ENCODE assay signal across 8 cellular contexts in the genomic region with DNA sequence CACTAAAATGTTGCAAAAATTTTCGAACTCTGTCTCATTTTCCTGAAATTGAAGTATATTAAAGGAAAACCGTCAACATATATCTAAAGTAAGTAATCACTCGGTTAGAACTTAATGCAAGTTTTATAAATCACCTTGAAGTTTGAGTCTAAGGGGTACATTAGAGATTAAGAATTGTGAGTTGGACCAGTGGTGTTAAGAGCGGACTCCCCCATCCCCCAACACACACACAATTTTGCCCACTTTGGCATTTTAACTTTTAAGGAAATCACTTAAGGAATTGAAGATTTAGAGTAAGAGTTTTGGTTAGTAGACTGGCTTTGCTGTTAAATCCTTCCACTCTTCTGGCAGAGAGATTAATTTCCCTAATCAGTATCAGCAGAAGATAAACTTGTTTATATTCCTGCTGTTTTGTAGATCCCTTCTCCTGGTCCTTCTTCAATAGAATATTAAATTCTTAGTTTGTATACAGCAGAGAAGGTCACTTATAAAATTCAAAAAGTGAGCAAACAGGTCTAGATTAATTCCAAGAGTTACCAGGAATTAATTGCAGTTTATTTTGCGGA. TPM values are rescaled to one million over a fixed set of nuclear protein-coding genes. Genes with fewer than 3 reads are reported as not detected.
DNase-seq lines count a peak whose midpoint lies in the region; ATAC-seq, FAIRE-seq and TF ChIP-seq lines count a peak whose summit lies in the region.

No MANE protein-coding gene starts in this region.

- H2BK5ac ChIP-seq in IMR-90 (ENCODE audit: low read depth, low read length, poor library complexity, severe bottlenecking), result peak overlapping the region; percentile 90

- peak overlapping the region; percentile 100 for H3K4me2 ChIP-seq in IMR-90 (ENCODE audit: low read depth, low read length)

- peak overlapping the region; percentile 81 for H3K18ac ChIP-seq in IMR-90 (ENCODE audit: low read depth, low read length)

- H2BK20ac ChIP-seq in IMR-90 (ENCODE audit: low read depth, low read length), result no peak overlapping the region

- intact Hi-C loops in IMR-90 (cut with micrococcal nuclease), result loop anchor here (1.0 to 5.0 kb wide), 2 partner anchors 140 to 235 kb away; no protein-coding TSS in a partner anchor

- H3K9ac ChIP-seq in IMR-90 (ENCODE audit: low read depth, low read length), result peak overlapping the region; percentile 97

- H4K20me1 ChIP-seq in IMR-90 (ENCODE audit: insufficient read depth, low read length), result peaks cover 59% of the 10 kb centered on the region

- peak overlapping the region; percentile 81; the same call in 1 of the 2 replicates for H3K23ac ChIP-seq in IMR-90 (ENCODE audit: low read depth, low read length)

- ATAC-seq in IMR-90 (ENCODE audit: low read depth), result no peak

- H3K9me1 ChIP-seq in IMR-90 (ENCODE audit: insufficient read depth, low read length), result no peaks in the 10 kb centered on the region

- no peak overlapping the region for H2AK9ac ChIP-seq in IMR-90 (replicated peaks; ENCODE audit: low read depth, low read length, poor library complexity)

- peak overlapping the region; percentile 53; the same call in 1 of the 2 replicates for H3K27ac ChIP-seq in IMR-90 (ENCODE audit: insufficient read depth, low read length)
- H3K27ac ChIP-seq in muscle layer of duodenum (ENCODE audit: low read length), result peak overlapping the region; percentile 93

- H4K91ac ChIP-seq in IMR-90 (ENCODE audit: insufficient read depth, low read depth, low read length), result no peak overlapping the region

- no peak for DNase-seq in BE2C
- no peak for DNase-seq in IMR-90
- peak; percentile 64 for DNase-seq in choroid plexus epithelial cell (ENCODE audit: low read depth)
- DNase-seq in urothelium cell line (ENCODE audit: low spot score), result no peak
- DNase-seq in germinal center (ENCODE audit: low spot score), result no peak
- DNase-seq in RCC 7860 (ENCODE audit: low spot score), result no peak
- no peak for DNase-seq in NCI-H128 (lab: John Stamatoyannopoulos, UW; ENCODE audit: unreplicated experiment)

- H2AFZ ChIP-seq in IMR-90 (replicated peaks; ENCODE audit: low read length, poor library complexity), result no peak overlapping the region

- H3K56ac ChIP-seq in IMR-90 (ENCODE audit: extremely low read depth, insufficient read depth, low read length), result peak overlapping the region; percentile 46

- in situ Hi-C loops in IMR-90 (cut with MboI; ENCODE audit: low sequenced_read_pairs), result no loop called here

- dilution Hi-C loops in IMR-90 (cut with HindIII; ENCODE audit: low sequenced_read_pairs, unreplicated experiment), result no loop called here

- no peak for TF ChIP-seq POLR2A in IMR-90 (IDR thresholded peaks at IDR 0.05; ENCODE audit: low read depth, low read length)

- no CpG with 5 or more reads among the region's 5 CpGs for WGBS in IMR-90 (ENCODE audit: extremely low coverage in 2 of 2, insufficient read length in 1 of 2), 2 experiments

- H3K36me3 ChIP-seq in BE2C (no peaks in the 10 kb centered on the region), IMR-90 (ENCODE audit: control insufficient read depth, insufficient read depth, low read length) (no peaks in the 10 kb centered on the region; the same call in 1 of the 2 replicates), muscle layer of duodenum (ENCODE audit: control insufficient read depth in 1 of 2, insufficient read depth in 2 of 2, low read length in 2 of 2) (peaks cover 0 to 5% of the 10 kb centered on the region in 2 donors)

- TF ChIP-seq CTCF in BE2C (IDR thresholded peaks at IDR 0.05; ENCODE audit: low read depth, low read length), result no peak
- TF ChIP-seq CTCF in IMR-90 (conservative IDR thresholded peaks at IDR 0.05; ENCODE audit: low read depth, low read length), result no peak
- no peak for TF ChIP-seq CTCF in choroid plexus epithelial cell (conservative IDR thresholded peaks at IDR 0.05; ENCODE audit: low read depth, low read length)

- no TSS peak for BruUV-seq in IMR-90 (replicated peaks; lab: Mats Ljungman, UMichigan)

- peaks cover 0 to 8% of the 10 kb centered on the region in 2 experiments; a peak in 2 of 4 replicates for H3K79me1 ChIP-seq in IMR-90 (ENCODE audit: low read depth in 1 of 2, low read length in 2 of 2)

- H3K4me3 ChIP-seq in BE2C (ENCODE audit: low read depth, low read length), result peak overlapping the region; percentile 92
- peak overlapping the region; percentile 94 for H3K4me3 ChIP-seq in IMR-90 (ENCODE audit: insufficient read depth, low read depth, low read length)
- peak overlapping the region; percentile 85 for H3K4me3 ChIP-seq in choroid plexus epithelial cell (ENCODE audit: low read depth, low read length)
- H3K4me3 ChIP-seq in muscle layer of duodenum (ENCODE audit: low read depth in 1 of 2, low read length in 2 of 2), result peak overlapping the region; percentile 86 to 98

- CTCF ChIA-PET in IMR-90 (lab: Yijun Ruan, JAX), result interaction anchor here (1.5 to 1.7 kb wide), 2 partner anchors 220 to 225 kb away, joined by 5 to 6 read pairs; no protein-coding TSS in a partner anchor

- POLR2A ChIA-PET in IMR-90 (lab: Charles Lee; ENCODE audit: unreplicated experiment), result interaction anchor here (0.6 to 2.1 kb wide), 2 partner anchors 134 to 242 kb away, joined by 4 to 9 read pairs; no protein-coding TSS in a partner anchor

- peak overlapping the region in 1 of 2 experiments; percentile 5; a peak in 1 of 4 replicates for H4K8ac ChIP-seq in IMR-90 (ENCODE audit: low read depth in 2 of 2, low read length in 2 of 2)

- TF ChIP-seq RAD21 in IMR-90 (IDR thresholded peaks at IDR 0.05; ENCODE audit: low read length), result no peak

- no peaks in the 10 kb centered on the region for H3K9me3 ChIP-seq in BE2C
- no peaks in the 10 kb centered on the region for H3K9me3 ChIP-seq in IMR-90 (ENCODE audit: control insufficient read depth, insufficient read depth, low read length)
- no peaks in the 10 kb centered on the region for H3K9me3 ChIP-seq in muscle layer of duodenum (ENCODE audit: control insufficient read depth in 1 of 2, low read length in 2 of 2)

- H3K27me3 ChIP-seq in BE2C (no peaks in the 10 kb centered on the region), IMR-90 (ENCODE audit: control insufficient read depth, insufficient read depth, low read length) (no peaks in the 10 kb centered on the region), muscle layer of duodenum (ENCODE audit: low read depth, low read length) (no peaks in the 10 kb centered on the region)

- peak overlapping the region; percentile 52 for H4K5ac ChIP-seq in IMR-90 (ENCODE audit: low read depth, low read length)

- H3K4me1 ChIP-seq in BE2C (peaks cover 4% of the 10 kb centered on the region; the same call in 1 of the 2 replicates), IMR-90 (ENCODE audit: control insufficient read depth, insufficient read depth, low read length) (no peaks in the 10 kb centered on the region; the same call in none of the 2 replicates), muscle layer of duodenum (ENCODE audit: control insufficient read depth in 1 of 2, insufficient read depth in 2 of 2, low read length in 2 of 2) (peaks cover 0 to 24% of the 10 kb centered on the region in 2 donors)

- H3K4ac ChIP-seq in IMR-90 (ENCODE audit: low read depth, low read length), result no peak overlapping the region

- no peak overlapping the region; the same call in 1 of the 2 replicates for H3K14ac ChIP-seq in IMR-90 (replicated peaks; ENCODE audit: low read depth, low read length)

- H2AK5ac ChIP-seq in IMR-90 (ENCODE audit: low read depth, low read length), result no peak overlapping the region

- no peak overlapping the region for H2BK120ac ChIP-seq in IMR-90 (ENCODE audit: low read depth, low read length)

- FAIRE-seq in urothelium cell line (lab: Jason Lieb, UNC) (no peak), RCC 7860 (lab: Jason Lieb, UNC) (no peak)

- no peak overlapping the region for H2BK15ac ChIP-seq in IMR-90 (ENCODE audit: low read depth, low read length)

TF ChIP-seq in IMR-90, 13 proteins besides CTCF, POLR2A, EP300 and RAD21:
- TF ChIP-seq SMC3 (IDR thresholded peaks at IDR 0.05; ENCODE audit: low read depth, low read length), result peak; percentile 3; the same call in 1 of the 2 replicates
- TF ChIP-seq, protein P1, sequence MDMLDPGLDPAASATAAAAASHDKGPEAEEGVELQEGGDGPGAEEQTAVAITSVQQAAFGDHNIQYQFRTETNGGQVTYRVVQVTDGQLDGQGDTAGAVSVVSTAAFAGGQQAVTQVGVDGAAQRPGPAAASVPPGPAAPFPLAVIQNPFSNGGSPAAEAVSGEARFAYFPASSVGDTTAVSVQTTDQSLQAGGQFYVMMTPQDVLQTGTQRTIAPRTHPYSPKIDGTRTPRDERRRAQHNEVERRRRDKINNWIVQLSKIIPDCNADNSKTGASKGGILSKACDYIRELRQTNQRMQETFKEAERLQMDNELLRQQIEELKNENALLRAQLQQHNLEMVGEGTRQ (IDR thresholded peaks at IDR 0.05; ENCODE audit: low read depth, low read length), result no peak
- TF ChIP-seq CHD1 (IDR thresholded peaks at IDR 0.05; ENCODE audit: low read depth, low read length), result peak; percentile 61; the same call in 1 of the 2 replicates

RNA-seq across cellular contexts. Expression of gene HIF1A, which starts 1.5 kb away (rescaled TPM):
- polyA plus RNA-seq in BE2C (2012; ENCODE audit: insufficient read depth, insufficient read length, low read depth), result 96.5 TPM
- total RNA-seq in IMR-90 (2012; rRNA removed), result 301 and 493 TPM in 2 replicates
- polyA plus RNA-seq in IMR-90 (2012; rRNA removed), result 86.9 and 128 TPM in 2 replicates
- 20.1 and 33.1 TPM in 2 replicates for polyA plus RNA-seq in IMR-90 (2012; cell fraction: cytosol; rRNA removed)
- 16.8 and 161 TPM in 2 replicates for polyA plus RNA-seq in IMR-90 (2012; cell fraction: nucleus; rRNA removed; ENCODE audit: low replicate concordance)
